In the genomic region with DNA sequence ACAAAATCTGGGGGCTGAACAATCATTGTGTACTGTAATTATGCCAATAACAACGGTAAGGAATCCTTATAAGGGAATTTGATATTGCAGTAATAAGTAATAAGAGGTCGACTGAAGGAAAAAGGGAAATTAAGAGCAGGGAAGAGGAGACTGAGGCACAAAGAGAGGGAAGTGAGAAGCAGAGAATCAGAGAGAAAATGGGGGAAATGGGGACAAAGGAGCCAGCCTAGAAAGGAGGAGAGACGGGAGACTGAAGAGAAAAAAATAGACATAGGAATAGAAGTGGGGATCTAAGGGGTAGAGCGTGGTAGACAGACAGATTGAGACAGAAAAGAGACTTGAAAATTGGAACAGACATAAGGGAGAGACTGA, we compare ENCODE assay signal across 8 cellular contexts. TPM values are rescaled to one million over a fixed set of nuclear protein-coding genes. Genes with fewer than 3 reads are reported as not detected.
DNase-seq lines count a peak whose midpoint lies in the region; ATAC-seq, FAIRE-seq and TF ChIP-seq lines count a peak whose summit lies in the region.

No MANE protein-coding gene starts in this region.

- peaks cover 5% of the 10 kb centered on the region for H3K27me3 Mint-ChIP-seq in GM23338 (ENCODE audit: insufficient read depth, low read depth, poor library complexity)
- H3K27me3 Mint-ChIP-seq in activated naive CD8-positive, alpha-beta T cell treated with anti-CD3 and anti-CD28 coated beads, Interleukin-2, amount 10 ng/mL, durations not matched to agents 7 days and 5 days, result no peaks in the 10 kb centered on the region

- no peak for FAIRE-seq in urothelium cell line (lab: Jason Lieb, UNC)

- H3K27ac ChIP-seq in GM23338 (ENCODE audit: low read depth), result peak overlapping the region; percentile 98
- no peak overlapping the region for H3K27ac ChIP-seq in iPS DF 6.9 (ENCODE audit: low read length)

- peaks cover 76% of the 10 kb centered on the region for H3K9me3 Mint-ChIP-seq in GM23338
- H3K9me3 Mint-ChIP-seq in activated naive CD8-positive, alpha-beta T cell treated with anti-CD3 and anti-CD28 coated beads, Interleukin-2, amount 10 ng/mL, durations not matched to agents 7 days and 5 days, result peaks cover 42% of the 10 kb centered on the region

- no peak; the same call in 2 of the 3 replicates for ATAC-seq in GM23338
- ATAC-seq in activated naive CD8-positive, alpha-beta T cell treated with anti-CD3 and anti-CD28 coated beads, Interleukin-2, amount 10 ng/mL, durations not matched to agents 7 days and 5 days (ENCODE audit: low read depth), result no peak
- no peak for ATAC-seq in GM21526 (IDR thresholded peaks at IDR 0.05; ENCODE audit: low FRiP score, unreplicated experiment)

- TF ChIP-seq CTCF in GM23338 (conservative IDR thresholded peaks at IDR 0.05; ENCODE audit: low read depth in 2 of 2), result no peak

- H3K4me2 ChIP-seq in GM23338, result peak overlapping the region; percentile 82

- POLR2A ChIA-PET in activated naive CD8-positive, alpha-beta T cell treated with anti-CD3 and anti-CD28 coated beads, Interleukin-2, amount 10 ng/mL, durations not matched to agents 7 days and 5 days (lab: Charles Lee), result no interaction called here

- H3K36me3 Mint-ChIP-seq in GM23338 (ENCODE audit: low read depth), result peaks cover 69% of the 10 kb centered on the region
- H3K36me3 Mint-ChIP-seq in activated naive CD8-positive, alpha-beta T cell treated with anti-CD3 and anti-CD28 coated beads, Interleukin-2, amount 10 ng/mL, durations not matched to agents 7 days and 5 days, result peaks cover 16% of the 10 kb centered on the region

- H3K9me3 ChIP-seq in iPS DF 6.9 (ENCODE audit: control insufficient read depth, insufficient read depth, low read length), result no peaks in the 10 kb centered on the region; the same call in 1 of the 2 replicates

- H3K36me3 ChIP-seq in GM23338 (ENCODE audit: insufficient read depth) (peaks cover 42% of the 10 kb centered on the region), iPS DF 6.9 (ENCODE audit: control insufficient read depth, insufficient read depth, low read length) (peaks cover 2% of the 10 kb centered on the region; the same call in 1 of the 2 replicates)

- peaks cover 14% of the 10 kb centered on the region for H3K79me2 ChIP-seq in GM23338 (replicated peaks; ENCODE audit: insufficient read depth)

- no peaks in the 10 kb centered on the region for H3K27me3 ChIP-seq in GM23338 (ENCODE audit: insufficient read depth)
- H3K27me3 ChIP-seq in iPS DF 6.9 (ENCODE audit: control insufficient read depth, insufficient read depth, low read length), result no peaks in the 10 kb centered on the region

- DNase-seq in GM23338 (ENCODE audit: low spot score) (no peak), iPS DF 6.9 (ENCODE audit: low read depth, low spot score) (no peak), skeletal muscle cell (ENCODE audit: low read depth) (no peak), urothelium cell line (ENCODE audit: low spot score) (no peak), NOMO-1 (lab: John Stamatoyannopoulos, UW; ENCODE audit: unreplicated experiment in 2 of 2) (no peak), HuH-7 (ENCODE audit: low spot score) (no peak)
- no peak for DNase-seq in activated naive CD8-positive, alpha-beta T cell treated with anti-CD3 and anti-CD28 coated beads, Interleukin-2, amount 10 ng/mL, durations not matched to agents 7 days and 5 days

- H3K4me1 ChIP-seq in GM23338 (ENCODE audit: insufficient read depth) (no peaks in the 10 kb centered on the region), iPS DF 6.9 (ENCODE audit: control insufficient read depth, insufficient read depth, low read length) (no peaks in the 10 kb centered on the region)

- peak overlapping the region; percentile 100 for H3K27ac Mint-ChIP-seq in GM23338
- peak overlapping the region; percentile 90 for H3K27ac Mint-ChIP-seq in activated naive CD8-positive, alpha-beta T cell treated with anti-CD3 and anti-CD28 coated beads, Interleukin-2, amount 10 ng/mL, durations not matched to agents 7 days and 5 days

- no peaks in the 10 kb centered on the region for H4K20me1 ChIP-seq in GM23338 (replicated peaks; ENCODE audit: insufficient read depth)

- no peaks in the 10 kb centered on the region for H3F3A ChIP-seq in GM23338 (replicated peaks; ENCODE audit: low read depth)

- no peaks in the 10 kb centered on the region; the same call in 2 of the 3 replicates for H3K4me1 Mint-ChIP-seq in GM23338
- H3K4me1 Mint-ChIP-seq in activated naive CD8-positive, alpha-beta T cell treated with anti-CD3 and anti-CD28 coated beads, Interleukin-2, amount 10 ng/mL, durations not matched to agents 7 days and 5 days, result peaks cover 3% of the 10 kb centered on the region

- H3K9me2 ChIP-seq in GM23338 (ENCODE audit: insufficient read depth), result peaks cover 13% of the 10 kb centered on the region

- peak overlapping the region; percentile 85; the same call in 1 of the 2 replicates for H2AFZ ChIP-seq in GM23338

- H3K4me3 Mint-ChIP-seq in GM23338, result peak overlapping the region; percentile 90
- peak overlapping the region; percentile 83 for H3K4me3 Mint-ChIP-seq in activated naive CD8-positive, alpha-beta T cell treated with anti-CD3 and anti-CD28 coated beads, Interleukin-2, amount 10 ng/mL, durations not matched to agents 7 days and 5 days

- WGBS in iPS DF 6.9 (ENCODE audit: insufficient coverage, insufficient read length), result no CpG with 5 or more reads among the region's 4 CpGs

- peak overlapping the region; percentile 68 for H3K4me3 ChIP-seq in GM23338
- H3K4me3 ChIP-seq in iPS DF 6.9 (ENCODE audit: low read length), result peak overlapping the region; percentile 84; the same call in 1 of the 2 replicates
- peak overlapping the region; percentile 70 for H3K4me3 ChIP-seq in skeletal muscle cell (ENCODE audit: low read depth, low read length)

TF ChIP-seq in GM23338, 12 proteins besides CTCF, POLR2A, EP300 and RAD21:
- no peak for TF ChIP-seq EZH2phosphoT487 (IDR thresholded peaks at IDR 0.05; ENCODE audit: unreplicated experiment)
TF ChIP-seq in GM23338: peak in this region for 0.

RNA-seq across cellular contexts. Expression of gene ZNF300, which starts 0.5 kb away (rescaled TPM):
- 22.3 and 25.9 TPM in 2 replicates for total RNA-seq in GM23338 (2014; rRNA removed; shearing (Covaris generic))
- 10.9 and 15.1 TPM in 2 replicates for polyA plus RNA-seq in GM23338 (2016; fragmentation: Nextera tagmentation; extraction: Ambion mirVana)
- total RNA-seq in activated naive CD8-positive, alpha-beta T cell treated with anti-CD3 and anti-CD28 coated beads, Interleukin-2, amount 10 ng/mL, durations not matched to agents 7 days and 5 days, result 1 to 10 TPM; 1.1 to 1.5 TPM

RNA-seq across cellular contexts. Expression of gene IRGM, which starts 59.0 kb away (rescaled TPM):
- total RNA-seq in GM23338 (2014; rRNA removed; shearing (Covaris generic)), result not detected in 2 replicates
- polyA plus RNA-seq in GM23338 (2016; fragmentation: Nextera tagmentation; extraction: Ambion mirVana), result not detected in 2 replicates
- total RNA-seq in activated naive CD8-positive, alpha-beta T cell treated with anti-CD3 and anti-CD28 coated beads, Interleukin-2, amount 10 ng/mL, durations not matched to agents 7 days and 5 days, result 1 to 10 TPM; 4.4 to 4.6 TPM
